ENCODE assay signal across 12 cellular contexts in genomic region chr7:74043523-74043951, GRCh38. TPM values are rescaled to one million over a fixed set of nuclear protein-coding genes. Genes with fewer than 3 reads are reported as not detected.
DNase-seq lines count a peak whose midpoint lies in the region; ATAC-seq and TF ChIP-seq lines count a peak whose summit lies in the region.
"Had no signal": no experiment of that assay in that cellular context is flagged by ENCODE, and none has a peak within 500 bp of the region (broad histone marks: within the 10 kb centered on the region; RNA-seq: fewer than 3 reads in every experiment).

No MANE protein-coding gene starts in this region.

- TF ChIP-seq POLR2A in tibial nerve (IDR thresholded peaks at IDR 0.05), result no peak

- H3K27ac ChIP-seq in iPS-20b (ENCODE audit: low read length) (no peak overlapping the region), tibial nerve (peak overlapping the region; percentile 7 to 71 (median 42))
- H3K27ac ChIP-seq: upper lobe of right lung had no signal

- no peaks in the 10 kb centered on the region for H3K27me3 ChIP-seq in iPS-20b (ENCODE audit: insufficient read depth, low read length)
- no peaks in the 10 kb centered on the region for H3K27me3 ChIP-seq in tibial nerve
- H3K27me3 ChIP-seq: upper lobe of right lung had no signal

- H3K9ac ChIP-seq in iPS-20b (ENCODE audit: low read depth, low read length), result peak overlapping the region; percentile 9; the same call in 1 of the 2 replicates

- H3K4me3 ChIP-seq in iPS-20b (ENCODE audit: low read length) (no peak overlapping the region; the same call in 1 of the 2 replicates), tibial nerve (no peak overlapping the region)
- H3K4me3 ChIP-seq: upper lobe of right lung had no signal

- in situ Hi-C loops in G401 (cut with HindIII; ENCODE audit: low sequenced_read_pairs), result no loop called here

- H3K4me1 ChIP-seq in iPS-20b (ENCODE audit: insufficient read depth, low read length) (peaks cover 10% of the 10 kb centered on the region; the same call in 1 of the 2 replicates), tibial nerve (peaks cover 0 to 44% (median 13%) of the 10 kb centered on the region in 4 donors)

- TF ChIP-seq CTCF in tibial nerve (IDR thresholded peaks at IDR 0.05), result no peak

- 45 to 53% methylated on average over 9 of the region's 9 CpGs for WGBS in tibial nerve, 2 donors

- no peak for TF ChIP-seq EP300 in tibial nerve (IDR thresholded peaks at IDR 0.05)

- H3K36me3 ChIP-seq in iPS-20b (ENCODE audit: insufficient read depth, low read depth, low read length) (no peaks in the 10 kb centered on the region), tibial nerve (peaks cover 0 to 52% (median 0%) of the 10 kb centered on the region in 3 donors)

- H3K9me3 ChIP-seq in iPS-20b (ENCODE audit: insufficient read depth, low read depth, low read length) (no peaks in the 10 kb centered on the region), tibial nerve (no peaks in the 10 kb centered on the region)
- H3K9me3 ChIP-seq: upper lobe of right lung had no signal

- ATAC-seq in left lobe of liver, result no peak

- DNase-seq in NCI-H2107 treated with DMSO at 0.1 percent for 48 hours (lab: John Stamatoyannopoulos, UW; ENCODE audit: unreplicated experiment) (peak; percentile 33), NCI-H2107 (lab: John Stamatoyannopoulos, UW) (no peak), SK-N-DZ (ENCODE audit: low spot score) (peak; percentile 70), tibial nerve (ENCODE audit: low spot score in 2 of 2) (no peak), left lobe of liver (ENCODE audit: low spot score) (no peak), G401 (ENCODE audit: low spot score) (no peak)
- no peak for DNase-seq in activated CD4-positive, alpha-beta T cell treated with anti-CD3 and anti-CD28 coated beads, Interleukin-2, amount 50 U/mL, for 48 hours
- DNase-seq: activated CD4-positive, alpha-beta T cell treated with anti-CD3 and anti-CD28 coated beads for 4 hours; stimulated activated CD4-positive, alpha-beta T cell treated with anti-CD3 and anti-CD28 coated beads, Interleukin-4, amount 100 ng/mL, for 1 hour; upper lobe of right lung had no signal

RNA-seq across cellular contexts. Expression of gene ELN, which starts 15.6 kb away (rescaled TPM):
- 0.77 and 1.3 TPM in 2 replicates for polyA plus RNA-seq in SK-N-DZ (2014; cell fraction: cytosol; rRNA removed)
- 0.49 and 0.69 TPM in 2 replicates for polyA plus RNA-seq in SK-N-DZ (2014; cell fraction: nucleus; rRNA removed)
- 100 to 1,000 TPM in 2 of 4 donors, 10 to 100 TPM in 2; 46.5 to 152 (median 108) TPM for total RNA-seq in tibial nerve
- 8.1 TPM for total RNA-seq in left lobe of liver
- total RNA-seq in G401 (2014; rRNA removed; shearing (Covaris generic)), result 0.20 TPM in 1 of 2 replicates, not detected in the other
- total RNA-seq: OCI-LY7 had no signal

RNA-seq across cellular contexts. Expression of gene LIMK1, which starts 40.1 kb away (rescaled TPM):
- 16.3 and 21.9 TPM in 2 replicates for polyA plus RNA-seq in SK-N-DZ (2014; cell fraction: cytosol; rRNA removed)
- polyA plus RNA-seq in SK-N-DZ (2014; cell fraction: nucleus; rRNA removed), result 17.3 and 18.2 TPM in 2 replicates
- total RNA-seq in tibial nerve (10 to 100 TPM; 14.4 to 30.3 (median 17.0) TPM), left lobe of liver (3.7 TPM)
- 39.1 and 49.4 TPM in 2 replicates for total RNA-seq in G401 (2014; rRNA removed; shearing (Covaris generic))

Comparison
In these comparisons a context has a peak if more than half of its experiments do, and no peak if none do; other contexts are left out.
1. DNase-seq: peak in NCI-H2107 treated with DMSO at 0.1 percent for 48 hours (single experiment) and SK-N-DZ (single experiment); none in NCI-H2107 (single experiment), tibial nerve (0 of 2), left lobe of liver (single experiment), activated CD4-positive, alpha-beta T cell treated with anti-CD3 and anti-CD28 coated beads, Interleukin-2, amount 50 U/mL, for 48 hours (0 of 2) and G401 (single experiment).